Comparison of ENCODE assay signal across 22 cellular contexts in genomic region chr20:46614503-46614902, GRCh38. TPM values are rescaled to one million over a fixed set of nuclear protein-coding genes. Genes with fewer than 3 reads are reported as not detected.
DNase-seq lines count a peak whose midpoint lies in the region; ATAC-seq, FAIRE-seq and TF ChIP-seq lines count a peak whose summit lies in the region.
"Had no signal": no experiment of that assay in that cellular context is flagged by ENCODE, and none has a peak within 500 bp of the region (broad histone marks: within the 10 kb centered on the region; RNA-seq: fewer than 3 reads in every experiment).

No MANE protein-coding gene starts in this region.

- DNase-seq in NCI-H2171 treated with DMSO at 0.1 percent for 48 hours (lab: John Stamatoyannopoulos, UW) = peak; percentile 56
- no peak for DNase-seq in NCI-H2171 (lab: John Stamatoyannopoulos, UW)
- no peak for DNase-seq in HTR-8/SVneo (ENCODE audit: insufficient read length, low spot score)
- DNase-seq in K562 (ENCODE audit: extremely low read depth in 1 of 4, low spot score in 3 of 4) = no peak
- DNase-seq in urothelium cell line (ENCODE audit: low spot score) = no peak
- no peak for DNase-seq in cerebellum (ENCODE audit: low spot score)
- no peak for DNase-seq in T-helper 2 cell treated with Interferon-gamma antibody and Interleukin-4, amounts not matched to agents 5 μg/mL and 100 μg/mL, for 36 hours (ENCODE audit: low spot score)
- DNase-seq: Caco-2; CD4-positive, CD25-positive, alpha-beta regulatory T cell; CD8-positive, alpha-beta T cell; DND-41; GOT3; HFFc6 had no signal

- BruUV-seq in K562 (replicated peaks; lab: Mats Ljungman, UMichigan) = no TSS peak

- intact Hi-C loops in K562 (cut with micrococcal nuclease) = no loop called here

- no peak for TF ChIP-seq CTCF in K562 (IDR thresholded peaks at IDR 0.05 in 2 of 3, conservative IDR thresholded peaks at IDR 0.05 in 1 of 3; ENCODE audit: insufficient read depth in 2 of 3, low read depth in 1 of 3, low read length in 3 of 3)

- H3K4me2 ChIP-seq in K562 (ENCODE audit: insufficient read depth, low read length) = no peak overlapping the region
- H3K4me2 ChIP-seq: BLaER1 had no signal

- POLR2A ChIA-PET in K562 (lab: Yijun Ruan, JAX) = interaction anchor here (1.2 to 1.3 kb wide), 2 partner anchors 25 to 28 kb away, joined by 3 to 5 read pairs; no protein-coding TSS in a partner anchor

- peaks cover 2 to 9% of the 10 kb centered on the region in 2 experiments; a peak in 3 of 5 replicates for H3K4me1 ChIP-seq in K562 (replicated peaks in 1 of 2; ENCODE audit: control insufficient read depth in 2 of 2, insufficient read depth in 2 of 2, low read length in 2 of 2)
- H3K4me1 ChIP-seq: BLaER1, Caco-2, HAP-1 had no signal

- CTCF ChIA-PET in K562 (lab: Yijun Ruan, JAX; ENCODE audit: low intra/inter-chr PET ratio) = no interaction called here

- H3K9me1 ChIP-seq in K562 (ENCODE audit: control insufficient read depth, insufficient read depth, low read length) = peaks cover 4% of the 10 kb centered on the region

- H3K27me3 Mint-ChIP-seq in T-helper 2 cell treated with Interferon-gamma antibody and Interleukin-4, amounts not matched to agents 5 μg/mL and 100 μg/mL, for 36 hours (ENCODE audit: low read depth) = peaks cover 17% of the 10 kb centered on the region

- H3K36me3 Mint-ChIP-seq in T-helper 2 cell treated with Interferon-gamma antibody and Interleukin-4, amounts not matched to agents 5 μg/mL and 100 μg/mL, for 36 hours (ENCODE audit: low read depth) = no peaks in the 10 kb centered on the region
- H3K36me3 Mint-ChIP-seq: CD4-positive, CD25-positive, alpha-beta regulatory T cell; CD8-positive, alpha-beta T cell had no signal

- no peak overlapping the region for H3K27ac Mint-ChIP-seq in T-helper 2 cell treated with Interferon-gamma antibody and Interleukin-4, amounts not matched to agents 5 μg/mL and 100 μg/mL, for 36 hours
- H3K27ac Mint-ChIP-seq: B cell; CD4-positive, CD25-positive, alpha-beta regulatory T cell; CD8-positive, alpha-beta T cell; HFFc6 had no signal

- no peaks in the 10 kb centered on the region; the same call in 2 of the 3 replicates for H3K36me3 ChIP-seq in K562 (ENCODE audit: control insufficient read depth, insufficient read depth, low read length)
- H3K36me3 ChIP-seq: BLaER1, HAP-1 had no signal

- in situ Hi-C loops in K562 (cut with MboI) = no loop called here

- H3K27me3 ChIP-seq in K562 (ENCODE audit: control insufficient read depth in 2 of 2, insufficient read depth in 2 of 2, low read length in 2 of 2) = no peaks in the 10 kb centered on the region
- H3K27me3 ChIP-seq: BLaER1 had no signal

- H3K9ac ChIP-seq in K562 (ENCODE audit: insufficient read depth in 1 of 2, low read depth in 2 of 2, low read length in 2 of 2) = no peak overlapping the region
- H3K9ac ChIP-seq: BLaER1 had no signal

- TF ChIP-seq RAD21 in K562 (CRISPR knock-in tag; conservative IDR thresholded peaks at IDR 0.05 in 1 of 2, IDR thresholded peaks at IDR 0.05 in 1 of 2) = no peak

- H3K4me1 Mint-ChIP-seq in T-helper 2 cell treated with Interferon-gamma antibody and Interleukin-4, amounts not matched to agents 5 μg/mL and 100 μg/mL, for 36 hours (ENCODE audit: low read depth) = no peaks in the 10 kb centered on the region
- H3K4me1 Mint-ChIP-seq: B cell; CD4-positive, CD25-positive, alpha-beta regulatory T cell had no signal

- H3K27ac ChIP-seq in K562 (ENCODE audit: extremely low read depth, low read depth, low read length) = no peak overlapping the region
- H3K27ac ChIP-seq: 22Rv1, BLaER1, C4-2B had no signal

- FAIRE-seq in HTR-8/SVneo (lab: Jason Lieb, UNC) = peak; percentile 87
- no peak for FAIRE-seq in K562 (lab: Jason Lieb, UNC)
- peak; percentile 20 for FAIRE-seq in urothelium cell line (lab: Jason Lieb, UNC)
- FAIRE-seq: A204.1, G401.6, GM12892, H54 had no signal

- no peak overlapping the region for H3K4me3 ChIP-seq in K562
- H3K4me3 ChIP-seq: BLaER1, HAP-1 had no signal

- no peaks in the 10 kb centered on the region for H3K9me3 ChIP-seq in K562 (replicated peaks; ENCODE audit: control insufficient read depth, insufficient read depth, low read depth, low read length)
- H3K9me3 ChIP-seq: Caco-2, HAP-1 had no signal

- TF ChIP-seq EP300 in K562 (IDR thresholded peaks at IDR 0.05; ENCODE audit: low read length) = no peak

- H3K9me3 Mint-ChIP-seq in T-helper 2 cell treated with Interferon-gamma antibody and Interleukin-4, amounts not matched to agents 5 μg/mL and 100 μg/mL, for 36 hours = no peaks in the 10 kb centered on the region
- H3K9me3 Mint-ChIP-seq: HFFc6 had no signal

- H2AFZ ChIP-seq in K562 (ENCODE audit: low read depth, low read length) = no peak overlapping the region

- H4K20me1 ChIP-seq in K562 (replicated peaks; ENCODE audit: control insufficient read depth, insufficient read depth, low read length) = no peaks in the 10 kb centered on the region
- H4K20me1 ChIP-seq: BLaER1 had no signal

- WGBS in K562 (ENCODE audit: insufficient coverage, low coverage, missing lambda C conversion rate) = 53% methylated on average over 1 of the region's 1 CpG

- no peak overlapping the region for H3K4me3 Mint-ChIP-seq in T-helper 2 cell treated with Interferon-gamma antibody and Interleukin-4, amounts not matched to agents 5 μg/mL and 100 μg/mL, for 36 hours
- H3K4me3 Mint-ChIP-seq: B cell; CD4-positive, CD25-positive, alpha-beta regulatory T cell; CD8-positive, alpha-beta T cell; HFFc6 had no signal

- ATAC-seq in K562 = no peak
- ATAC-seq: CD8-positive, alpha-beta T cell had no signal

- no peak for TF ChIP-seq POLR2A in K562 (conservative IDR thresholded peaks at IDR 0.05)

- H3K79me2 ChIP-seq in K562 (ENCODE audit: control insufficient read depth, insufficient read depth, low read length) = no peaks in the 10 kb centered on the region

TF ChIP-seq in K562, 482 proteins besides CTCF, POLR2A, EP300 and RAD21:
- TF ChIP-seq NRF1 (conservative IDR thresholded peaks at IDR 0.05 in 1 of 2, IDR thresholded peaks at IDR 0.05 in 1 of 2) (peak in 1 of 2 experiments; percentile 8; a peak in 1 of 4 replicates), RBM25 (IDR thresholded peaks at IDR 0.05; ENCODE audit: low read depth, low read length, severe bottlenecking) (peak; percentile 62), STAG1 (CRISPR knock-in tag; IDR thresholded peaks at IDR 0.05; ENCODE audit: borderline replicate concordance) (no peak)

RNA-seq across cellular contexts. Expression of gene SLC13A3, which starts 36.8 kb away (rescaled TPM):
- 16.8 and 17.8 TPM in 2 replicates for total RNA-seq in K562 (2011; cell fraction: chromatin; rRNA removed; ENCODE audit: low replicate concordance)
- 12.0 and 14.7 TPM in 2 replicates for total RNA-seq in K562 (2011; cell fraction: nucleolus; rRNA removed)
- total RNA-seq in K562 (2011; cell fraction: nucleoplasm; rRNA removed) = 20.2 and 32.4 TPM in 2 replicates
- total RNA-seq in K562 (2014; rRNA removed) = 9.9 and 10.0 TPM in 2 replicates
- 8.5 and 8.8 TPM in 2 replicates for total RNA-seq in K562 (2014; rRNA removed; fragmentation: Illumina TruSeq; extraction: Trizol)
- 6.4 and 7.1 TPM in 2 replicates for total RNA-seq in K562 (2015; rRNA removed; fragmentation: Illumina TruSeq; extraction: Trizol)
- 14.9 and 16.4 TPM in 2 replicates for total RNA-seq in K562 (2021)
- 8.5 and 11.2 TPM in 2 replicates for polyA plus RNA-seq in K562 (2011; rRNA removed)
- 6.1 and 11.5 TPM in 2 replicates for polyA plus RNA-seq in K562 (2011; cell fraction: cytosol; rRNA removed)
- polyA plus RNA-seq in K562 (2011; cell fraction: nucleus; rRNA removed) = 12.4 and 12.9 TPM in 2 replicates
- 9.8 and 12.8 TPM in 2 replicates for polyA plus RNA-seq in K562 (2012)
- 15.0 and 15.7 TPM in 2 replicates for polyA plus RNA-seq in K562 (2014; fragmentation: Illumina TruSeq; extraction: Trizol)
- polyA plus RNA-seq in K562 (2014; fragmentation: Nextera tagmentation; extraction: Ambion mirVana) = 1 to 10 TPM; 5.5 to 7.3 TPM
- polyA plus RNA-seq in K562 (2014; rRNA removed) = 7.9 and 9.1 TPM in 2 replicates
- polyA minus RNA-seq in K562 (2011; rRNA and poly(A)+ RNA removed) = 9.0 and 11.4 TPM in 2 replicates
- polyA minus RNA-seq in K562 (2011; cell fraction: cytosol; rRNA and poly(A)+ RNA removed) = 6.6 and 8.1 TPM in 2 replicates
- polyA minus RNA-seq in K562 (2011; cell fraction: nucleus; rRNA and poly(A)+ RNA removed) = 6.6 and 14.7 TPM in 2 replicates
- total RNA-seq in cerebellum = 9.8 TPM
- polyA plus RNA-seq: CD4-positive, CD25-positive, alpha-beta regulatory T cell had no signal
